ENCODE assay signal across 10 cellular contexts in genomic region chr11:7830740-7831139, GRCh38. TPM values are rescaled to one million over a fixed set of nuclear protein-coding genes. Genes with fewer than 3 reads are reported as not detected.
"Had no signal": no experiment of that assay in that cellular context is flagged by ENCODE, and none has a peak within 500 bp of the region (broad histone marks: within the 10 kb centered on the region; RNA-seq: fewer than 3 reads in every experiment).

OR5P3 (minus strand) TSS chr11:7830840.

- H3K36me3 Mint-ChIP-seq: IgD-negative memory B cell had no signal

- H3K4me1 Mint-ChIP-seq: IgD-negative memory B cell had no signal

- H3K9me3 Mint-ChIP-seq: IgD-negative memory B cell had no signal

- DNase-seq: IMR-90, KBM-7, KG1 had no signal

- H3K9ac ChIP-seq: KMS-11 had no signal

- H3K4me3 Mint-ChIP-seq: IgD-negative memory B cell had no signal

- H3K27me3 Mint-ChIP-seq: IgD-negative memory B cell had no signal

- H3K27ac Mint-ChIP-seq: IgD-negative memory B cell had no signal

- H3K27ac ChIP-seq: HL-60, KMS-11 had no signal

- ATAC-seq: HepG2, K562 had no signal

- H3K4me3 ChIP-seq: K562 had no signal

- H3K4me2 ChIP-seq: KMS-11 had no signal

RNA-seq across cellular contexts. Expression of gene OR5P3, which starts in this region (rescaled TPM):
- total RNA-seq: HepG2, HT-29, HT1080, IMR-90, K562 had no signal
